8 cellular contexts compared by ENCODE assay signal in the genomic region with DNA sequence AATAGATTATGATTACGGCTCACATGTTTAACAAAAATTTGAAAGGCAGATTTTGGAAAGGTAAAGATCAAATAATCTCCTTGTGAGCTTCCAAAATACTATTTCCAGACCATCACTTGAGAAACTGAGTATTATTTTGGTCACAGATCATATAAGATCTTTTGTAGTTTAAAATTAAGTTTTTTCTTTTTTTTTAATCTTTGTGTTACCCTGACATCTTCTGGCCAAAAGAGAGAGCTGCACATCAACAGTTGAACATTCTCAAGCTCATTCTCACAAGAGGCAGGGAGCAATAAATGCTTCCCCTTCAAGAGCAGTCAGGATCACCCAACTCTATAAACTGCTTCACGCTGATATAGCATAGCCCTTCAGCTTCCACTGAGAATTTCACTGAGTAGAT. TPM values are rescaled to one million over a fixed set of nuclear protein-coding genes. Genes with fewer than 3 reads are reported as not detected.
A peak's percentile ranks its signal among the peaks of the same experiment; 100 is the strongest.
DNase-seq lines count a peak whose midpoint lies in the region; ATAC-seq and TF ChIP-seq lines count a peak whose summit lies in the region.

No MANE protein-coding gene starts in this region.

- H3K9me3 ChIP-seq in OCI-LY3 (ENCODE audit: insufficient read depth, low read length) = no peaks in the 10 kb centered on the region

- no peaks in the 10 kb centered on the region for H3K79me2 ChIP-seq in OCI-LY3 (ENCODE audit: low read length)

- no peaks in the 10 kb centered on the region for H4K20me1 ChIP-seq in OCI-LY3 (ENCODE audit: insufficient read depth, low read length)

- TF ChIP-seq POLR2A in GM18505 (IDR thresholded peaks at IDR 0.05; ENCODE audit: borderline replicate concordance, extremely low read depth, insufficient read depth, insufficient read length) = no peak

- TF ChIP-seq CTCF in GM12874 (IDR thresholded peaks at IDR 0.05; ENCODE audit: insufficient read depth, low read depth, low read length) = peak; percentile 18; the same call in 1 of the 2 replicates
- peak; percentile 67 for TF ChIP-seq CTCF in OCI-LY3 (IDR thresholded peaks at IDR 0.05; ENCODE audit: low read depth, low read length)
- peak; percentile 61 for TF ChIP-seq CTCF in foreskin keratinocyte (conservative IDR thresholded peaks at IDR 0.05)

- no peak overlapping the region for H2AFZ ChIP-seq in OCI-LY3 (ENCODE audit: low read depth, low read length)

- no peak overlapping the region for H3K4me3 ChIP-seq in OCI-LY3 (ENCODE audit: low read length)

- H3K36me3 ChIP-seq in OCI-LY3 (replicated peaks; ENCODE audit: low read depth, low read length) = peaks cover 31% of the 10 kb centered on the region

- H3K4me1 ChIP-seq in OCI-LY3 (ENCODE audit: low read length) (no peaks in the 10 kb centered on the region), foreskin keratinocyte (no peaks in the 10 kb centered on the region)

- DNase-seq in AG08396 (ENCODE audit: low spot score) (peak; percentile 36), foreskin keratinocyte (no peak), NCI-H1436 (lab: John Stamatoyannopoulos, UW) (no peak), CD1c-positive myeloid dendritic cell (ENCODE audit: extremely low spot score) (no peak), GM19240 (ENCODE audit: insufficient read length, low spot score) (no peak)

- H3K27me3 ChIP-seq in OCI-LY3 (ENCODE audit: low read depth, low read length) (no peaks in the 10 kb centered on the region), foreskin keratinocyte (no peaks in the 10 kb centered on the region)

- no peak overlapping the region for H3K9ac ChIP-seq in OCI-LY3 (ENCODE audit: low read length)

- no peak overlapping the region for H3K4me2 ChIP-seq in OCI-LY3 (ENCODE audit: low read length)

- ATAC-seq in foreskin keratinocyte (peak; percentile 58), GM18505 (IDR thresholded peaks at IDR 0.05; ENCODE audit: unreplicated experiment) (no peak)

- H3K27ac ChIP-seq in OCI-LY3 (ENCODE audit: low read length) (no peak overlapping the region), foreskin keratinocyte (no peak overlapping the region)

RNA-seq across cellular contexts. Expression of a gene that starts 15.9 kb away (rescaled TPM):
- 13.9 and 16.5 TPM in 2 replicates for total RNA-seq in foreskin keratinocyte
- polyA plus RNA-seq in foreskin keratinocyte = 4.7 and 6.0 TPM in 2 replicates

RNA-seq across cellular contexts. Expression of a gene that starts 43.1 kb away (rescaled TPM):
- not detected in 2 replicates for total RNA-seq in foreskin keratinocyte
- polyA plus RNA-seq in foreskin keratinocyte = not detected in 2 replicates
